ENCODE assay signal across 8 cellular contexts in genomic region chr19:52138614-52139290, GRCh38. TPM values are rescaled to one million over a fixed set of nuclear protein-coding genes. Genes with fewer than 3 reads are reported as not detected.
DNase-seq lines count a peak whose midpoint lies in the region; ATAC-seq and TF ChIP-seq lines count a peak whose summit lies in the region.

No MANE protein-coding gene starts in this region.

- peak overlapping the region; percentile 99 for H3K4me3 ChIP-seq in naive thymus-derived CD4-positive, alpha-beta T cell (ENCODE audit: low read length)
- H3K4me3 ChIP-seq in transverse colon = peak overlapping the region; percentile 52 to 79 (median 62)

- H3K27me3 ChIP-seq in naive thymus-derived CD4-positive, alpha-beta T cell (ENCODE audit: control insufficient read depth in 2 of 2, insufficient read depth in 2 of 2, low read length in 2 of 2) = no peaks in the 10 kb centered on the region
- no peaks in the 10 kb centered on the region for H3K27me3 ChIP-seq in transverse colon

- peak overlapping the region; percentile 97 for H3K27ac Mint-ChIP-seq in activated CD4-positive, alpha-beta T cell treated with anti-CD3 and anti-CD28 coated beads, Interleukin-2, amount 10 ng/mL, durations not matched to agents 7 days and 5 days
- peak overlapping the region; percentile 88 to 98 (median 96) for H3K27ac Mint-ChIP-seq in naive thymus-derived CD4-positive, alpha-beta T cell

- CTCF ChIA-PET in activated CD4-positive, alpha-beta T cell treated with anti-CD3 and anti-CD28 coated beads, Interleukin-2, amount 10 ng/mL, durations not matched to agents 7 days and 5 days (lab: Charles Lee) = interaction anchor here (0.6 to 1.7 kb wide), 4 partner anchors 51 to 1330 kb away, joined by 3 to 6 read pairs (median 4); partner anchors contain the start of gene PPP2R1A
- CTCF ChIA-PET in naive thymus-derived CD4-positive, alpha-beta T cell (lab: Charles Lee) = interaction anchor here (0.5 to 2.7 kb wide), 5 partner anchors 37 to 109 kb away, joined by 3 to 31 read pairs (median 4); no protein-coding TSS in a partner anchor

- TF ChIP-seq POLR2A in erythroblast (IDR thresholded peaks at IDR 0.05; ENCODE audit: low read length) (no peak), transverse colon (IDR thresholded peaks at IDR 0.05) (no peak)

- no peak for TF ChIP-seq CTCF in transverse colon (IDR thresholded peaks at IDR 0.05)

- in situ Hi-C loops in transverse colon (cut with MboI; ENCODE audit: low pct_ligation_motif_present in 1 of 4, low pct_unique_long_range_greater_than_20kb in 1 of 4, low sequenced_read_pairs in 3 of 4) = no loop called here

- peak overlapping the region; percentile 89 for H3K27ac ChIP-seq in naive thymus-derived CD4-positive, alpha-beta T cell (ENCODE audit: low read depth, low read length)
- H3K27ac ChIP-seq in transverse colon = peak overlapping the region; percentile 94 to 100 (median 96)

- ATAC-seq in naive thymus-derived CD4-positive, alpha-beta T cell = no peak

- peaks cover 29% of the 10 kb centered on the region for H3K4me1 Mint-ChIP-seq in activated CD4-positive, alpha-beta T cell treated with anti-CD3 and anti-CD28 coated beads, Interleukin-2, amount 10 ng/mL, durations not matched to agents 7 days and 5 days
- peaks cover 20 to 44% (median 33%) of the 10 kb centered on the region in 7 donors for H3K4me1 Mint-ChIP-seq in naive thymus-derived CD4-positive, alpha-beta T cell

- H3K9me3 Mint-ChIP-seq in activated CD4-positive, alpha-beta T cell treated with anti-CD3 and anti-CD28 coated beads, Interleukin-2, amount 10 ng/mL, durations not matched to agents 7 days and 5 days = peaks cover 55% of the 10 kb centered on the region
- H3K9me3 Mint-ChIP-seq in naive thymus-derived CD4-positive, alpha-beta T cell = peaks cover 0 to 80% (median 17%) of the 10 kb centered on the region in 11 donors

- H3K36me3 Mint-ChIP-seq in activated CD4-positive, alpha-beta T cell treated with anti-CD3 and anti-CD28 coated beads, Interleukin-2, amount 10 ng/mL, durations not matched to agents 7 days and 5 days (ENCODE audit: low read depth) = peaks cover 60% of the 10 kb centered on the region
- H3K36me3 Mint-ChIP-seq in naive thymus-derived CD4-positive, alpha-beta T cell = peaks cover 8 to 57% (median 48%) of the 10 kb centered on the region in 5 donors

- H3K27me3 Mint-ChIP-seq in activated CD4-positive, alpha-beta T cell treated with anti-CD3 and anti-CD28 coated beads, Interleukin-2, amount 10 ng/mL, durations not matched to agents 7 days and 5 days = no peaks in the 10 kb centered on the region
- H3K27me3 Mint-ChIP-seq in naive thymus-derived CD4-positive, alpha-beta T cell = no peaks in the 10 kb centered on the region

- POLR2A ChIA-PET in activated CD4-positive, alpha-beta T cell treated with anti-CD3 and anti-CD28 coated beads, Interleukin-2, amount 10 ng/mL, durations not matched to agents 7 days and 5 days (lab: Charles Lee) = no interaction called here
- POLR2A ChIA-PET in naive thymus-derived CD4-positive, alpha-beta T cell (lab: Charles Lee) = interaction anchor here (1.5 to 3.5 kb wide), 3 partner anchors 33 to 98 kb away, joined by 7 to 22 read pairs (median 15); partner anchors contain the start of genes PPP2R1A and ZNF836

- 1 to 2% methylated on average over 12 to 19 of the region's 19 CpGs for WGBS in transverse colon (ENCODE audit: low coverage in 1 of 2), 2 donors

- DNase-seq in NCI-H1417 (lab: John Stamatoyannopoulos, UW) = peak; percentile 45 to 73 (median 51)
- DNase-seq in NCI-H1417 treated with DMSO at 0.1 percent for 48 hours (lab: John Stamatoyannopoulos, UW) = no peak
- peak; percentile 69 for DNase-seq in NCI-H146 treated with DMSO at 0.1 percent for 48 hours (lab: John Stamatoyannopoulos, UW; ENCODE audit: unreplicated experiment)
- peak; percentile 9 for DNase-seq in activated CD4-positive, alpha-beta T cell treated with anti-CD3 and anti-CD28 coated beads, Interleukin-2, amount 10 ng/mL, durations not matched to agents 7 days and 5 days
- DNase-seq in erythroblast (lab: John Stamatoyannopoulos, UW) = peak; percentile 30 to 43
- DNase-seq in naive thymus-derived CD4-positive, alpha-beta T cell = peak in 5 of 9 donors; percentile 2 to 24 (median 2)
- DNase-seq in transverse colon = peak; percentile 25
- no peak for DNase-seq in NCI-H128 (lab: John Stamatoyannopoulos, UW; ENCODE audit: unreplicated experiment)

- H3K4me1 ChIP-seq in naive thymus-derived CD4-positive, alpha-beta T cell (ENCODE audit: control insufficient read depth in 2 of 2, insufficient read depth in 2 of 2, low read length in 2 of 2) = peaks cover 15 to 18% of the 10 kb centered on the region in 2 donors
- H3K4me1 ChIP-seq in transverse colon = peaks cover 0 to 17% (median 14%) of the 10 kb centered on the region in 4 donors

- no peak for TF ChIP-seq EP300 in transverse colon (IDR thresholded peaks at IDR 0.05; ENCODE audit: low read depth)

- H3K9me3 ChIP-seq in naive thymus-derived CD4-positive, alpha-beta T cell (ENCODE audit: control insufficient read depth in 2 of 3, low read length in 3 of 3) = peaks cover 0 to 15% (median 2%) of the 10 kb centered on the region in 3 experiments
- H3K9me3 ChIP-seq in transverse colon = no peaks in the 10 kb centered on the region

- peak overlapping the region; percentile 92 for H3K4me3 Mint-ChIP-seq in activated CD4-positive, alpha-beta T cell treated with anti-CD3 and anti-CD28 coated beads, Interleukin-2, amount 10 ng/mL, durations not matched to agents 7 days and 5 days
- peak overlapping the region; percentile 92 to 99 (median 96) for H3K4me3 Mint-ChIP-seq in naive thymus-derived CD4-positive, alpha-beta T cell

- intact Hi-C loops in naive thymus-derived CD4-positive, alpha-beta T cell (cut with micrococcal nuclease) = loop anchor here (1.0 to 2.0 kb wide), 10 partner anchors 33 to 964 kb away; partner anchors contain the start of genes ZNF766 (in 2 of the 2), ZNF160 (in 1 of the 2), ZNF350 (in 1 of the 2) and ZNF480 (in 1 of the 2)
- intact Hi-C loops in transverse colon (cut with DNase I; ENCODE audit: low total_unique reads) = loop anchor here (5.0 kb wide), 1 partner anchor 99 kb away; no protein-coding TSS in a partner anchor

- peaks cover 0 to 19% (median 0%) of the 10 kb centered on the region in 3 experiments for H3K36me3 ChIP-seq in naive thymus-derived CD4-positive, alpha-beta T cell (ENCODE audit: control insufficient read depth in 2 of 3, insufficient read depth in 3 of 3, low read length in 3 of 3)
- no peaks in the 10 kb centered on the region for H3K36me3 ChIP-seq in transverse colon

RNA-seq across cellular contexts. Expression of gene ZNF616, which starts 1.0 kb away (rescaled TPM):
- 1 to 10 TPM; 7.5 to 8.3 TPM for total RNA-seq in activated CD4-positive, alpha-beta T cell treated with anti-CD3 and anti-CD28 coated beads, Interleukin-2, amount 10 ng/mL, durations not matched to agents 7 days and 5 days
- 10 to 100 TPM in 2 of 5 experiments, 1 to 10 TPM in 3; 2.8 to 18.5 (median 6.1) TPM for total RNA-seq in naive thymus-derived CD4-positive, alpha-beta T cell
- polyA plus RNA-seq in naive thymus-derived CD4-positive, alpha-beta T cell = 10 to 100 TPM in 1 of 2 donors, 1 to 10 TPM in 1; 6.5 to 10.8 TPM
- 1 to 10 TPM; 2.2 to 8.4 (median 7.2) TPM for total RNA-seq in transverse colon

RNA-seq across cellular contexts. Expression of gene ZNF836, which starts 32.7 kb away (rescaled TPM):
- total RNA-seq in activated CD4-positive, alpha-beta T cell treated with anti-CD3 and anti-CD28 coated beads, Interleukin-2, amount 10 ng/mL, durations not matched to agents 7 days and 5 days = 10 to 100 TPM; 21.7 to 23.5 TPM
- 10 to 100 TPM; 20.1 to 57.5 (median 27.4) TPM for total RNA-seq in naive thymus-derived CD4-positive, alpha-beta T cell
- 10 to 100 TPM; 10.2 to 21.2 TPM for polyA plus RNA-seq in naive thymus-derived CD4-positive, alpha-beta T cell
- 10 to 100 TPM in 2 of 4 donors, 1 to 10 TPM in 2; 5.6 to 17.8 (median 8.7) TPM for total RNA-seq in transverse colon

RNA-seq across cellular contexts. Expression of gene ZNF841, which starts 43.2 kb away (rescaled TPM):
- total RNA-seq in activated CD4-positive, alpha-beta T cell treated with anti-CD3 and anti-CD28 coated beads, Interleukin-2, amount 10 ng/mL, durations not matched to agents 7 days and 5 days = 10 to 100 TPM; 27.7 to 27.9 TPM
- 10 to 100 TPM; 22.6 to 43.5 (median 27.5) TPM for total RNA-seq in naive thymus-derived CD4-positive, alpha-beta T cell
- polyA plus RNA-seq in naive thymus-derived CD4-positive, alpha-beta T cell = 1 to 10 TPM; 3.1 to 3.7 TPM
- total RNA-seq in transverse colon = 10 to 100 TPM; 15.7 to 23.7 (median 21.1) TPM

RNA-seq across cellular contexts. Expression of gene PPP2R1A, which starts 51.1 kb away (rescaled TPM):
- 100 to 1,000 TPM; 184 to 214 TPM for total RNA-seq in activated CD4-positive, alpha-beta T cell treated with anti-CD3 and anti-CD28 coated beads, Interleukin-2, amount 10 ng/mL, durations not matched to agents 7 days and 5 days
- 100 to 1,000 TPM; 156 to 215 (median 168) TPM for total RNA-seq in naive thymus-derived CD4-positive, alpha-beta T cell
- polyA plus RNA-seq in naive thymus-derived CD4-positive, alpha-beta T cell = 100 to 1,000 TPM; 148 to 165 TPM
- total RNA-seq in transverse colon = 100 to 1,000 TPM; 179 to 315 (median 227) TPM

Comparison
In these comparisons a context has a peak if more than half of its experiments do, and no peak if none do; other contexts are left out.
1. DNase-seq: peak in NCI-H1417 (3 of 3), NCI-H146 treated with DMSO at 0.1 percent for 48 hours (single experiment), activated CD4-positive, alpha-beta T cell treated with anti-CD3 and anti-CD28 coated beads, Interleukin-2, amount 10 ng/mL, durations not matched to agents 7 days and 5 days (single experiment), erythroblast (2 of 2), naive thymus-derived CD4-positive, alpha-beta T cell (5 of 9) and transverse colon (single experiment); none in NCI-H1417 treated with DMSO at 0.1 percent for 48 hours (single experiment) and NCI-H128 (single experiment).